ENCODE assay signal across 1 cellular context in genomic region chr3:76886761-76887500, GRCh38.
TF ChIP-seq lines count a peak whose summit lies in the region.

No MANE protein-coding gene starts in this region.

TF ChIP-seq in liver, 16 proteins besides CTCF, POLR2A, EP300 and RAD21 (continued from another document):
- TF ChIP-seq, protein P1, sequence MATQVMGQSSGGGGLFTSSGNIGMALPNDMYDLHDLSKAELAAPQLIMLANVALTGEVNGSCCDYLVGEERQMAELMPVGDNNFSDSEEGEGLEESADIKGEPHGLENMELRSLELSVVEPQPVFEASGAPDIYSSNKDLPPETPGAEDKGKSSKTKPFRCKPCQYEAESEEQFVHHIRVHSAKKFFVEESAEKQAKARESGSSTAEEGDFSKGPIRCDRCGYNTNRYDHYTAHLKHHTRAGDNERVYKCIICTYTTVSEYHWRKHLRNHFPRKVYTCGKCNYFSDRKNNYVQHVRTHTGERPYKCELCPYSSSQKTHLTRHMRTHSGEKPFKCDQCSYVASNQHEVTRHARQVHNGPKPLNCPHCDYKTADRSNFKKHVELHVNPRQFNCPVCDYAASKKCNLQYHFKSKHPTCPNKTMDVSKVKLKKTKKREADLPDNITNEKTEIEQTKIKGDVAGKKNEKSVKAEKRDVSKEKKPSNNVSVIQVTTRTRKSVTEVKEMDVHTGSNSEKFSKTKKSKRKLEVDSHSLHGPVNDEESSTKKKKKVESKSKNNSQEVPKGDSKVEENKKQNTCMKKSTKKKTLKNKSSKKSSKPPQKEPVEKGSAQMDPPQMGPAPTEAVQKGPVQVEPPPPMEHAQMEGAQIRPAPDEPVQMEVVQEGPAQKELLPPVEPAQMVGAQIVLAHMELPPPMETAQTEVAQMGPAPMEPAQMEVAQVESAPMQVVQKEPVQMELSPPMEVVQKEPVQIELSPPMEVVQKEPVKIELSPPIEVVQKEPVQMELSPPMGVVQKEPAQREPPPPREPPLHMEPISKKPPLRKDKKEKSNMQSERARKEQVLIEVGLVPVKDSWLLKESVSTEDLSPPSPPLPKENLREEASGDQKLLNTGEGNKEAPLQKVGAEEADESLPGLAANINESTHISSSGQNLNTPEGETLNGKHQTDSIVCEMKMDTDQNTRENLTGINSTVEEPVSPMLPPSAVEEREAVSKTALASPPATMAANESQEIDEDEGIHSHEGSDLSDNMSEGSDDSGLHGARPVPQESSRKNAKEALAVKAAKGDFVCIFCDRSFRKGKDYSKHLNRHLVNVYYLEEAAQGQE (IDR thresholded peaks at IDR 0.05) = peak; percentile 42
